In genomic region chr9:87338075-87338989, GRCh38 we compare ENCODE assay signal across 1 cellular context.
TF ChIP-seq lines count a peak whose summit lies in the region.

No MANE protein-coding gene starts in this region.

TF ChIP-seq in K562, 482 proteins besides CTCF, POLR2A, EP300 and RAD21 (continued from another document):
- TF ChIP-seq TFAP4 (CRISPR knock-in tag; IDR thresholded peaks at IDR 0.05; ENCODE audit: borderline replicate concordance) (no peak), MAFF (IDR thresholded peaks at IDR 0.05; ENCODE audit: low read length) (peak; percentile 67), SMARCE1 (IDR thresholded peaks at IDR 0.05) (no peak), SIN3B (IDR thresholded peaks at IDR 0.05; ENCODE audit: low read depth) (no peak)
